9 cellular contexts compared by ENCODE assay signal in genomic region chr20:62364911-62365736, GRCh38. TPM values are rescaled to one million over a fixed set of nuclear protein-coding genes. Genes with fewer than 3 reads are reported as not detected.
DNase-seq lines count a peak whose midpoint lies in the region; ATAC-seq, FAIRE-seq and TF ChIP-seq lines count a peak whose summit lies in the region.
"Had no signal": no experiment of that assay in that cellular context is flagged by ENCODE, and none has a peak within 500 bp of the region (broad histone marks: within the 10 kb centered on the region; RNA-seq: fewer than 3 reads in every experiment).

No MANE protein-coding gene starts in this region.

- WGBS in small intestine, 3 donors, result 34 to 69% (median 45%) methylated on average over 25 to 27 of the region's 27 CpGs

- peaks cover 63% of the 10 kb centered on the region for H3K4me1 Mint-ChIP-seq in brain

- H3K27ac ChIP-seq in gastrocnemius medialis, result peak overlapping the region; percentile 87 to 90 (median 90)
- peak overlapping the region in 1 of 2 donors; percentile 32 for H3K27ac ChIP-seq in small intestine (ENCODE audit: low read depth in 1 of 2, low read length in 1 of 2)
- H3K27ac ChIP-seq: neutrophil had no signal

- H3K4me1 ChIP-seq in HAP-1 (peaks cover 16% of the 10 kb centered on the region), gastrocnemius medialis (peaks cover 52 to 62% of the 10 kb centered on the region in 2 donors), small intestine (ENCODE audit: control insufficient read depth in 2 of 2, insufficient read depth in 1 of 2, low read depth in 1 of 2, low read length in 1 of 2) (peaks cover 0 to 8% of the 10 kb centered on the region in 2 donors)

- no peaks in the 10 kb centered on the region for H3K9me3 Mint-ChIP-seq in brain

- TF ChIP-seq POLR2A in gastrocnemius medialis (IDR thresholded peaks at IDR 0.05), result peak; percentile 56 to 59

- H3K27me3 ChIP-seq in HAP-1 (ENCODE audit: low read depth) (no peaks in the 10 kb centered on the region), gastrocnemius medialis (no peaks in the 10 kb centered on the region), small intestine (ENCODE audit: control insufficient read depth in 2 of 2, insufficient read depth in 2 of 2, low read length in 2 of 2) (no peaks in the 10 kb centered on the region)

- TF ChIP-seq CTCF in brain (conservative IDR thresholded peaks at IDR 0.05), result no peak
- TF ChIP-seq CTCF in gastrocnemius medialis (IDR thresholded peaks at IDR 0.05 in 4 of 5, conservative IDR thresholded peaks at IDR 0.05 in 1 of 5), result no peak

- DNase-seq in HAP-1 (ENCODE audit: low spot score in 2 of 2), result no peak
- peak; percentile 82 to 94 for DNase-seq in gastrocnemius medialis
- DNase-seq in GM19239 (ENCODE audit: insufficient read length, low spot score), result no peak
- DNase-seq in small intestine, result no peak
- no peak for DNase-seq in cerebellum (ENCODE audit: low spot score)
- no peak for DNase-seq in occipital lobe (lab: John Stamatoyannopoulos, UW)

- H3K4me3 ChIP-seq in HAP-1 (peak overlapping the region; percentile 80), iPS-18c (ENCODE audit: insufficient read depth, low read depth, low read length) (peak overlapping the region; percentile 88), gastrocnemius medialis (peak overlapping the region; percentile 31 to 63 (median 56)), small intestine (ENCODE audit: low read depth in 1 of 2, low read length in 2 of 2) (no peak overlapping the region)

- peak overlapping the region; percentile 49 to 86 (median 72) for H3K27ac Mint-ChIP-seq in brain

- H3K9me3 ChIP-seq in HAP-1 (no peaks in the 10 kb centered on the region), iPS-18c (ENCODE audit: control insufficient read depth, insufficient read depth, low read length) (no peaks in the 10 kb centered on the region), gastrocnemius medialis (no peaks in the 10 kb centered on the region), small intestine (ENCODE audit: control insufficient read depth, low read depth) (no peaks in the 10 kb centered on the region)
- H3K9me3 ChIP-seq: neutrophil had no signal

- FAIRE-seq in GM19239 (lab: Jason Lieb, UNC), result no peak
- FAIRE-seq in small intestine (lab: Jason Lieb, UNC), result no peak

- H3K36me3 Mint-ChIP-seq in brain, result no peaks in the 10 kb centered on the region

- H3K4me3 Mint-ChIP-seq in brain, result peak overlapping the region; percentile 75 to 85 (median 77)

- H3K36me3 ChIP-seq in HAP-1 (replicated peaks), result peaks cover 11% of the 10 kb centered on the region; the same call in 1 of the 2 replicates
- H3K36me3 ChIP-seq in gastrocnemius medialis, result no peaks in the 10 kb centered on the region
- H3K36me3 ChIP-seq in small intestine (ENCODE audit: control insufficient read depth in 2 of 2, insufficient read depth in 2 of 2, low read length in 2 of 2), result no peaks in the 10 kb centered on the region
- H3K36me3 ChIP-seq: neutrophil had no signal

- intact Hi-C loops in gastrocnemius medialis (cut with DNase I; ENCODE audit: low total_unique reads), result no loop called here

- in situ Hi-C loops in HAP-1 (cut with MboI; ENCODE audit: low sequenced_read_pairs), result no loop called here
- in situ Hi-C loops in gastrocnemius medialis (cut with MboI; ENCODE audit: low sequenced_read_pairs in 4 of 4), result no loop called here

- no peaks in the 10 kb centered on the region for H3K27me3 Mint-ChIP-seq in brain

- peak; percentile 84 to 86 for ATAC-seq in gastrocnemius medialis

RNA-seq across cellular contexts. Expression of gene LAMA5, which starts 2.0 kb away (rescaled TPM):
- polyA plus RNA-seq in brain (ENCODE audit: insufficient read depth, low read depth, low replicate concordance), result 17.5 TPM
- 10 to 100 TPM; 13.0 to 35.8 (median 22.7) TPM for total RNA-seq in gastrocnemius medialis
- 10 to 100 TPM in 1 of 3 donors, 1 to 10 TPM in 2; 1.3 to 39.8 (median 6.2) TPM for polyA plus RNA-seq in small intestine
- 24.6 TPM for total RNA-seq in cerebellum
- total RNA-seq in occipital lobe, result 11.2 TPM

RNA-seq across cellular contexts. Expression of gene RPS21, which starts 21.8 kb away (rescaled TPM):
- polyA plus RNA-seq in brain (ENCODE audit: insufficient read depth, low read depth, low replicate concordance) (5,928 TPM), small intestine (1,000 to 10,000 TPM; 2,545 to 8,814 (median 4,142) TPM)
- total RNA-seq in gastrocnemius medialis (1,000 to 10,000 TPM; 1,167 to 4,037 (median 2,295) TPM), cerebellum (422 TPM), occipital lobe (715 TPM)

RNA-seq across cellular contexts. Expression of gene CABLES2, which starts 42.0 kb away (rescaled TPM):
- polyA plus RNA-seq in brain (ENCODE audit: insufficient read depth, low read depth, low replicate concordance) (12.0 TPM), small intestine (1 to 10 TPM; 1.3 to 4.7 (median 2.4) TPM)
- total RNA-seq in gastrocnemius medialis (1 to 10 TPM; 3.6 to 9.3 (median 4.2) TPM), cerebellum (5.4 TPM), occipital lobe (2.3 TPM)

Comparison
In these comparisons a context has a peak if more than half of its experiments do, and no peak if none do; other contexts are left out.
1. DNase-seq: peak in gastrocnemius medialis (2 of 2); none in HAP-1 (0 of 2), GM19239 (single experiment), small intestine (single experiment), cerebellum (single experiment) and occipital lobe (single experiment).
2. H3K4me3 ChIP-seq: peak in HAP-1 (single experiment), iPS-18c (single experiment) and gastrocnemius medialis (4 of 4); none in small intestine (0 of 2).